Comparison of ENCODE assay signal across 1 cellular context in the genomic region with DNA sequence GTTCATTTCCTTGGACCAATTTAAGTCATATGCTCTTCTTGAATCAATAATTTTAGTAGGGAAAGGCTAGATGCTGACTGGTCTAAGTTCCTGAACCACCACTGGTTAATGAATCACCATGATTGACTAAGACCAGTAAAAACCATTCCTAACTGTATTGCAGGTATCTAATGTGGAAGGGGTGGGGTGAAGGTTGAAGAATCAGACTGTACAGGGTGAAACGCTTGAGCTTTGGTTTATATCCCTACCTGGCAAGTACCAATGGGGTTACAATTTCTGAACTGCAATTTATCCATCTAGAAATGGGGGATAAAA.
TF ChIP-seq lines count a peak whose summit lies in the region.

No MANE protein-coding gene starts in this region.

TF ChIP-seq in IMR-90, 13 proteins besides CTCF, POLR2A, EP300 and RAD21:
- no peak for TF ChIP-seq NFE2L2 (IDR thresholded peaks at IDR 0.05; ENCODE audit: low read depth, low read length)
- TF ChIP-seq MAFK (IDR thresholded peaks at IDR 0.05; ENCODE audit: low read depth, low read length) = no peak
- TF ChIP-seq CEBPB (IDR thresholded peaks at IDR 0.05; ENCODE audit: low read depth, low read length) = no peak
- TF ChIP-seq RCOR1 (IDR thresholded peaks at IDR 0.05; ENCODE audit: insufficient replicate concordance, low read length) = no peak
- no peak for TF ChIP-seq RFX5 (IDR thresholded peaks at IDR 0.05; ENCODE audit: low read depth, low read length)
- no peak for TF ChIP-seq MAZ (IDR thresholded peaks at IDR 0.05; ENCODE audit: borderline replicate concordance, low read depth, low read length)
- TF ChIP-seq, protein P1, sequence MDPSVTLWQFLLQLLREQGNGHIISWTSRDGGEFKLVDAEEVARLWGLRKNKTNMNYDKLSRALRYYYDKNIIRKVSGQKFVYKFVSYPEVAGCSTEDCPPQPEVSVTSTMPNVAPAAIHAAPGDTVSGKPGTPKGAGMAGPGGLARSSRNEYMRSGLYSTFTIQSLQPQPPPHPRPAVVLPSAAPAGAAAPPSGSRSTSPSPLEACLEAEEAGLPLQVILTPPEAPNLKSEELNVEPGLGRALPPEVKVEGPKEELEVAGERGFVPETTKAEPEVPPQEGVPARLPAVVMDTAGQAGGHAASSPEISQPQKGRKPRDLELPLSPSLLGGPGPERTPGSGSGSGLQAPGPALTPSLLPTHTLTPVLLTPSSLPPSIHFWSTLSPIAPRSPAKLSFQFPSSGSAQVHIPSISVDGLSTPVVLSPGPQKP (IDR thresholded peaks at IDR 0.05; ENCODE audit: borderline replicate concordance, low read depth, low read length) = no peak
- TF ChIP-seq CHD1 (IDR thresholded peaks at IDR 0.05; ENCODE audit: low read depth, low read length) = no peak
- no peak for TF ChIP-seq FOS (IDR thresholded peaks at IDR 0.05; ENCODE audit: low read depth, low read length)
- TF ChIP-seq SMC3 (IDR thresholded peaks at IDR 0.05; ENCODE audit: low read depth, low read length) = no peak
- no peak for TF ChIP-seq MXI1 (IDR thresholded peaks at IDR 0.05; ENCODE audit: borderline replicate concordance, low read depth, low read length)
- no peak for TF ChIP-seq BHLHE40 (IDR thresholded peaks at IDR 0.05; ENCODE audit: low read depth, low read length)
- TF ChIP-seq, protein P2, sequence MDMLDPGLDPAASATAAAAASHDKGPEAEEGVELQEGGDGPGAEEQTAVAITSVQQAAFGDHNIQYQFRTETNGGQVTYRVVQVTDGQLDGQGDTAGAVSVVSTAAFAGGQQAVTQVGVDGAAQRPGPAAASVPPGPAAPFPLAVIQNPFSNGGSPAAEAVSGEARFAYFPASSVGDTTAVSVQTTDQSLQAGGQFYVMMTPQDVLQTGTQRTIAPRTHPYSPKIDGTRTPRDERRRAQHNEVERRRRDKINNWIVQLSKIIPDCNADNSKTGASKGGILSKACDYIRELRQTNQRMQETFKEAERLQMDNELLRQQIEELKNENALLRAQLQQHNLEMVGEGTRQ (IDR thresholded peaks at IDR 0.05; ENCODE audit: low read depth, low read length) = no peak
